ENCODE assay signal across 8 cellular contexts in the genomic region with DNA sequence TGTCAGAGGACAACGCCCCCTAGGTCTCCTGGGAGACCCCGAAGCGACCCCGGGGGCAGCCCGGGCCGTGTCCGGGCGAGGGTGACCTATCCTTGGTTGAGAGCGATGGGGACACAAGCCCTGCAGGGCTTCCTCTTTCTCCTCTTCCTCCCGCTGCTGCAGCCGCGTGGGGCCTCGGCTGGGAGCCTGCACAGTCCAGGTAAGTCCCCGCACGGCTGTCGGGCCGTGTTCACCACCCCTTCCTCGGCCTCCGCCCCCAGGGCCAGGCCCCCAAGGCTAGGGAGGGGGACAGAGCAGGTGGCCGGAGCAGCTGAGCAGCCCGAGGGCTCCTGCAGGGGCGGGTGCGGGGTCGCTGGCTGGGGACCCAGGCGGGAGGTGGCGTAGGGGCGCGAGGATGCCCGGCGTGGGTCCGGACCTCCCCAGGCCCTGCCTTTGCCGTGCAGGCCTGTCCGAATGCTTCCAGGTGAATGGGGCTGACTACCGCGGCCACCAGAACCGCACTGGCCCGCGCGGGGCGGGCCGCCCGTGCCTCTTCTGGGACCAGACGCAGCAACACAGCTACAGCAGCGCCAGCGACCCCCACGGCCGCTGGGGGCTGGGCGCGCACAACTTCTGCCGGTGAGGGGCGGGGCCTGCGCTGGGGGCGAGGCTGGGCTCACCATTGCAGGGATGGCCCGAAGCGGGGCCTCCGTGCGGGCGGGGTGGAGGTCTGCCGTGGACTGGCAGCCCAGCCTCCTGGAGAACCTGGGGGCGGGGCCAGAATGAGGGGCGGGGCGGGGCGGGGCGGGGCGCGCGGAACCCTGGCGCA. TPM values are rescaled to one million over a fixed set of nuclear protein-coding genes. Genes with fewer than 3 reads are reported as not detected.
DNase-seq lines count a peak whose midpoint lies in the region; ATAC-seq, FAIRE-seq and TF ChIP-seq lines count a peak whose summit lies in the region.

No MANE protein-coding gene starts in this region.

- H3K4me3 ChIP-seq in fibroblast of villous mesenchyme (ENCODE audit: low read depth, low read length) (peak overlapping the region; percentile 46), small intestine (ENCODE audit: low read depth in 1 of 2, low read length in 2 of 2) (peak overlapping the region in 1 of 2 donors; percentile 28), gastroesophageal sphincter (peak overlapping the region in 1 of 2 donors; percentile 35)

- 1 to 2% (median 1%) methylated on average over 42 to 68 of the region's 68 CpGs for WGBS in small intestine, 3 donors
- no CpG with 5 or more reads among the region's 68 CpGs for WGBS in gastroesophageal sphincter (ENCODE audit: low coverage in 1 of 2), 2 donors

- no peak for TF ChIP-seq EP300 in gastroesophageal sphincter (IDR thresholded peaks at IDR 0.05)

- H3K27me3 ChIP-seq in small intestine (ENCODE audit: control insufficient read depth in 2 of 2, insufficient read depth in 2 of 2, low read length in 2 of 2) (peaks cover 25 to 34% of the 10 kb centered on the region in 2 donors), gastroesophageal sphincter (peaks cover 95% of the 10 kb centered on the region)

- FAIRE-seq in small intestine (lab: Jason Lieb, UNC): no peak

- no peak for TF ChIP-seq CTCF in activated CD8-positive, alpha-beta T cell treated with anti-CD3 and anti-CD28 coated beads for 36 hours (IDR thresholded peaks at IDR 0.05)
- TF ChIP-seq CTCF in fibroblast of villous mesenchyme (IDR thresholded peaks at IDR 0.05; ENCODE audit: insufficient read depth, low read depth, low read length) (peak; percentile 3), gastroesophageal sphincter (IDR thresholded peaks at IDR 0.05) (no peak)

- intact Hi-C loops in activated CD8-positive, alpha-beta T cell treated with anti-CD3 and anti-CD28 coated beads for 36 hours (cut with micrococcal nuclease): no loop called here

- ATAC-seq in activated CD8-positive, alpha-beta T cell treated with anti-CD3 and anti-CD28 coated beads for 36 hours: peak; percentile 35
- ATAC-seq in gastroesophageal sphincter: no peak

- H3K27ac Mint-ChIP-seq in activated CD8-positive, alpha-beta T cell treated with anti-CD3 and anti-CD28 coated beads for 36 hours: no peak overlapping the region

- H3K4me1 ChIP-seq in small intestine (ENCODE audit: control insufficient read depth in 2 of 2, insufficient read depth in 1 of 2, low read depth in 1 of 2, low read length in 1 of 2): peaks cover 3 to 9% of the 10 kb centered on the region in 2 donors
- H3K4me1 ChIP-seq in gastroesophageal sphincter: peaks cover 7 to 69% (median 39%) of the 10 kb centered on the region in 3 donors

- no peak overlapping the region for H3K27ac ChIP-seq in small intestine (ENCODE audit: low read depth in 1 of 2, low read length in 1 of 2)
- H3K27ac ChIP-seq in gastroesophageal sphincter: no peak overlapping the region

- H3K9me3 Mint-ChIP-seq in activated CD8-positive, alpha-beta T cell treated with anti-CD3 and anti-CD28 coated beads for 36 hours: no peaks in the 10 kb centered on the region

- peaks cover 32% of the 10 kb centered on the region for H3K27me3 Mint-ChIP-seq in activated CD8-positive, alpha-beta T cell treated with anti-CD3 and anti-CD28 coated beads for 36 hours

- no peaks in the 10 kb centered on the region for H3K36me3 Mint-ChIP-seq in activated CD8-positive, alpha-beta T cell treated with anti-CD3 and anti-CD28 coated beads for 36 hours (ENCODE audit: low read depth)

- CTCF ChIA-PET in activated CD8-positive, alpha-beta T cell treated with anti-CD3 and anti-CD28 coated beads for 36 hours (lab: Charles Lee): interaction anchor here (0.6 to 3.9 kb wide), 5 partner anchors 18 to 82 kb away, joined by 3 to 12 read pairs (median 3); a partner anchor contains a TSS

- no peaks in the 10 kb centered on the region for H3K9me3 ChIP-seq in small intestine (ENCODE audit: control insufficient read depth, low read depth)
- no peaks in the 10 kb centered on the region for H3K9me3 ChIP-seq in gastroesophageal sphincter

- DNase-seq in CMK (ENCODE audit: low read depth): peak; percentile 67
- DNase-seq in HK-2 (ENCODE audit: unreplicated experiment): peak; percentile 82
- peak; percentile 77 to 88 for DNase-seq in NOMO-1 (lab: John Stamatoyannopoulos, UW; ENCODE audit: unreplicated experiment in 2 of 2)
- peak; percentile 82 for DNase-seq in activated CD8-positive, alpha-beta T cell treated with anti-CD3 and anti-CD28 coated beads for 36 hours
- DNase-seq in fibroblast of villous mesenchyme (ENCODE audit: low read depth): no peak
- DNase-seq in small intestine: peak; percentile 37
- DNase-seq in OCI-M2 (lab: John Stamatoyannopoulos, UW; ENCODE audit: unreplicated experiment): no peak

- peak overlapping the region; percentile 65 for H3K4me3 Mint-ChIP-seq in activated CD8-positive, alpha-beta T cell treated with anti-CD3 and anti-CD28 coated beads for 36 hours

- POLR2A ChIA-PET in activated CD8-positive, alpha-beta T cell treated with anti-CD3 and anti-CD28 coated beads for 36 hours (lab: Charles Lee): interaction anchor here (1.0 to 1.8 kb wide), 3 partner anchors 9 to 63 kb away, joined by 3 to 5 read pairs (median 4); a partner anchor contains a TSS

- TF ChIP-seq POLR2A in gastroesophageal sphincter (IDR thresholded peaks at IDR 0.05): no peak

- no peaks in the 10 kb centered on the region for H3K36me3 ChIP-seq in small intestine (ENCODE audit: control insufficient read depth in 2 of 2, insufficient read depth in 2 of 2, low read length in 2 of 2)
- no peaks in the 10 kb centered on the region for H3K36me3 ChIP-seq in gastroesophageal sphincter

- peaks cover 30% of the 10 kb centered on the region for H3K4me1 Mint-ChIP-seq in activated CD8-positive, alpha-beta T cell treated with anti-CD3 and anti-CD28 coated beads for 36 hours (ENCODE audit: low read depth)

RNA-seq across cellular contexts. Expression of a gene that starts 0.5 kb away (rescaled TPM):
- total RNA-seq in activated CD8-positive, alpha-beta T cell treated with anti-CD3 and anti-CD28 coated beads for 36 hours: under 1 TPM in 1 of 2 experiments, not detected in 1; 0.22 TPM
- under 0.01 TPM in 1 of 2 replicates, not detected in the other for total RNA-seq in fibroblast of villous mesenchyme
- under 1 TPM in 2 of 3 donors, not detected in 1; 0.15 to 0.54 TPM for polyA plus RNA-seq in small intestine
- not detected for total RNA-seq in gastroesophageal sphincter

RNA-seq across cellular contexts. Expression of a gene that starts 4.5 kb away (rescaled TPM):
- 10 to 100 TPM; 29.4 to 30.4 TPM for total RNA-seq in activated CD8-positive, alpha-beta T cell treated with anti-CD3 and anti-CD28 coated beads for 36 hours
- total RNA-seq in fibroblast of villous mesenchyme (4.3 and 5.2 TPM in 2 replicates), gastroesophageal sphincter (1 to 10 TPM; 1.9 to 6.4 (median 4.1) TPM)
- 10 to 100 TPM in 1 of 3 donors, 1 to 10 TPM in 2; 1.4 to 19.4 (median 2.2) TPM for polyA plus RNA-seq in small intestine

RNA-seq across cellular contexts. Expression of a gene that starts 15.6 kb away (rescaled TPM):
- 100 to 1,000 TPM; 121 to 123 TPM for total RNA-seq in activated CD8-positive, alpha-beta T cell treated with anti-CD3 and anti-CD28 coated beads for 36 hours
- 6.9 and 8.4 TPM in 2 replicates for total RNA-seq in fibroblast of villous mesenchyme
- polyA plus RNA-seq in small intestine: 10 to 100 TPM in 1 of 3 donors, 1 to 10 TPM in 2; 2.5 to 24.7 (median 3.2) TPM
- 1 to 10 TPM in 2 of 4 donors, not detected in 2; 1.6 to 1.7 TPM for total RNA-seq in gastroesophageal sphincter

RNA-seq across cellular contexts. Expression of a gene that starts 48.1 kb away (rescaled TPM):
- total RNA-seq in activated CD8-positive, alpha-beta T cell treated with anti-CD3 and anti-CD28 coated beads for 36 hours: not detected
- not detected in 2 replicates for total RNA-seq in fibroblast of villous mesenchyme
- 1 to 10 TPM in 1 of 3 donors, under 1 TPM in 2; 0.76 to 1.1 (median 0.89) TPM for polyA plus RNA-seq in small intestine
- total RNA-seq in gastroesophageal sphincter: under 1 TPM in 2 of 4 donors, not detected in 2; 0.32 to 0.39 TPM

RNA-seq across cellular contexts. Expression of a gene that starts 52.9 kb away (rescaled TPM):
- 10 to 100 TPM; 33.4 to 34.9 TPM for total RNA-seq in activated CD8-positive, alpha-beta T cell treated with anti-CD3 and anti-CD28 coated beads for 36 hours
- 25.9 and 28.3 TPM in 2 replicates for total RNA-seq in fibroblast of villous mesenchyme
- 10 to 100 TPM; 13.0 to 15.2 (median 14.7) TPM for polyA plus RNA-seq in small intestine
- 10 to 100 TPM; 34.5 to 66.5 (median 51.2) TPM for total RNA-seq in gastroesophageal sphincter

Comparison
In these comparisons a context has a peak if more than half of its experiments do, and no peak if none do; other contexts are left out.
1. DNase-seq: peak in CMK (single experiment), HK-2 (single experiment), NOMO-1 (2 of 2), activated CD8-positive, alpha-beta T cell treated with anti-CD3 and anti-CD28 coated beads for 36 hours (single experiment) and small intestine (single experiment); none in fibroblast of villous mesenchyme (single experiment) and OCI-M2 (single experiment).
2. RNA of a gene that starts 15.6 kb away (total RNA-seq): 121 to 123 TPM in activated CD8-positive, alpha-beta T cell treated with anti-CD3 and anti-CD28 coated beads for 36 hours; 6.9 to 8.4 TPM in fibroblast of villous mesenchyme and 1.6 to 1.7 TPM in gastroesophageal sphincter; every median in the first group is over 10 times any median in the second.